In the genomic region with DNA sequence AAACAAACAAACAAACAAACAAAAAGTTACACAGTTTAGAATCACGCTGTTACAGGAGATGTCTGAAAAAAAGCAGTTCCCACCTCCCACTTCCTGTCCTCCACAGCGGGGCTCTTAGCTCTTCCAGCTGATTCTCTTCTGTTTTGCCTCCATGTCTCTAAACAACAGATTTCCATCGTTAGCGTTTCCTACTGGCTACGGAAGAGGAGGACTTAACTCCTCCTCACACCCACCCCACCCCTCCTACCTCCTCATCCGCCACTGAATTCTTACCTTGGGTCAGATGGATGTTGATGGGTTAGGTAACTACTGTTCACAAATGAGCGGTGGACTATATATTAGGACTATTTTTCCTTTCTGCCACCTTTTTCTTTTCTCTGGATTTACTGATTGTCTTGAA, we compare ENCODE assay signal across 11 cellular contexts. TPM values are rescaled to one million over a fixed set of nuclear protein-coding genes. Genes with fewer than 3 reads are reported as not detected.
A peak's percentile ranks its signal among the peaks of the same experiment; 100 is the strongest.
DNase-seq lines count a peak whose midpoint lies in the region; FAIRE-seq and TF ChIP-seq lines count a peak whose summit lies in the region.
"Had no signal": no experiment of that assay in that cellular context is flagged by ENCODE, and none has a peak within 500 bp of the region (broad histone marks: within the 10 kb centered on the region; RNA-seq: fewer than 3 reads in every experiment).

No MANE protein-coding gene starts in this region.

- H3K36me3 Mint-ChIP-seq in activated CD4-positive, alpha-beta T cell treated with anti-CD3 and anti-CD28 coated beads, Interleukin-2, amount 10 ng/mL, durations not matched to agents 7 days and 5 days (ENCODE audit: low read depth): peaks cover 2% of the 10 kb centered on the region
- peaks cover 2% of the 10 kb centered on the region for H3K36me3 Mint-ChIP-seq in neural progenitor cell

- H3K4me3 ChIP-seq in choroid plexus epithelial cell (ENCODE audit: low read depth, low read length) (peak overlapping the region; percentile 37), neural progenitor cell (peak overlapping the region; percentile 14)

- H3K27me3 ChIP-seq in neural progenitor cell: peaks cover 53% of the 10 kb centered on the region

- POLR2A ChIA-PET in activated CD4-positive, alpha-beta T cell treated with anti-CD3 and anti-CD28 coated beads, Interleukin-2, amount 10 ng/mL, durations not matched to agents 7 days and 5 days (lab: Charles Lee): no interaction called here

- H3K36me3 ChIP-seq in neural progenitor cell: no peaks in the 10 kb centered on the region

- H3K9me3 Mint-ChIP-seq in activated CD4-positive, alpha-beta T cell treated with anti-CD3 and anti-CD28 coated beads, Interleukin-2, amount 10 ng/mL, durations not matched to agents 7 days and 5 days: peaks cover under 1% of the 10 kb centered on the region
- peaks cover 2% of the 10 kb centered on the region for H3K9me3 Mint-ChIP-seq in neural progenitor cell
- H3K9me3 Mint-ChIP-seq: stimulated activated naive CD8-positive, alpha-beta T cell treated with anti-CD3 and anti-CD28 coated beads, Interleukin-15, Interleukin-2, amounts not matched to agents 100 ng/mL and 50 ng/mL, for 24 hours had no signal

- CTCF ChIA-PET in activated CD4-positive, alpha-beta T cell treated with anti-CD3 and anti-CD28 coated beads, Interleukin-2, amount 10 ng/mL, durations not matched to agents 7 days and 5 days (lab: Charles Lee): interaction anchor here (0.7 to 2.8 kb wide), 7 partner anchors 10 to 403 kb away, joined by 3 to 9 read pairs (median 4); no protein-coding TSS in a partner anchor

- H3K4me1 ChIP-seq in neural progenitor cell: peaks cover 6% of the 10 kb centered on the region

- H3K27me3 Mint-ChIP-seq in activated CD4-positive, alpha-beta T cell treated with anti-CD3 and anti-CD28 coated beads, Interleukin-2, amount 10 ng/mL, durations not matched to agents 7 days and 5 days: peaks cover 26% of the 10 kb centered on the region
- peaks cover 22% of the 10 kb centered on the region for H3K27me3 Mint-ChIP-seq in neural progenitor cell (ENCODE audit: insufficient read depth, low read depth)

- peak overlapping the region; percentile 97 for H2AFZ ChIP-seq in neural progenitor cell (replicated peaks)

- TF ChIP-seq CTCF in choroid plexus epithelial cell (conservative IDR thresholded peaks at IDR 0.05; ENCODE audit: low read depth, low read length): no peak
- no peak for TF ChIP-seq CTCF in neural progenitor cell (IDR thresholded peaks at IDR 0.05)

- peak overlapping the region; percentile 63 for H3K4me2 ChIP-seq in neural progenitor cell

- no peak overlapping the region for H3K27ac ChIP-seq in neural progenitor cell

- no peak overlapping the region for H3K27ac Mint-ChIP-seq in activated CD4-positive, alpha-beta T cell treated with anti-CD3 and anti-CD28 coated beads, Interleukin-2, amount 10 ng/mL, durations not matched to agents 7 days and 5 days
- H3K27ac Mint-ChIP-seq in neural progenitor cell: no peak overlapping the region
- H3K27ac Mint-ChIP-seq: CD14-positive monocyte; stimulated activated naive CD8-positive, alpha-beta T cell treated with anti-CD3 and anti-CD28 coated beads, Interleukin-15, Interleukin-2, amounts not matched to agents 100 ng/mL and 50 ng/mL, for 24 hours had no signal

- peaks cover 12% of the 10 kb centered on the region for H3F3A ChIP-seq in neural progenitor cell (ENCODE audit: low read depth)

- H3K9ac ChIP-seq in neural progenitor cell: no peak overlapping the region

- H4K20me1 ChIP-seq in neural progenitor cell (ENCODE audit: low read depth): no peaks in the 10 kb centered on the region

- no peaks in the 10 kb centered on the region for H3K79me2 ChIP-seq in neural progenitor cell (ENCODE audit: low read depth)

- no peak for FAIRE-seq in RCC 7860 (lab: Jason Lieb, UNC)
- FAIRE-seq: colon had no signal

- H3K4me1 Mint-ChIP-seq in activated CD4-positive, alpha-beta T cell treated with anti-CD3 and anti-CD28 coated beads, Interleukin-2, amount 10 ng/mL, durations not matched to agents 7 days and 5 days: peaks cover 19% of the 10 kb centered on the region
- peaks cover 9% of the 10 kb centered on the region for H3K4me1 Mint-ChIP-seq in neural progenitor cell

- H3K4me3 Mint-ChIP-seq in activated CD4-positive, alpha-beta T cell treated with anti-CD3 and anti-CD28 coated beads, Interleukin-2, amount 10 ng/mL, durations not matched to agents 7 days and 5 days: peak overlapping the region; percentile 25
- peak overlapping the region; percentile 44 for H3K4me3 Mint-ChIP-seq in neural progenitor cell
- H3K4me3 Mint-ChIP-seq: stimulated activated naive CD8-positive, alpha-beta T cell treated with anti-CD3 and anti-CD28 coated beads, Interleukin-15, Interleukin-2, amounts not matched to agents 100 ng/mL and 50 ng/mL, for 24 hours had no signal

- DNase-seq in activated CD4-positive, alpha-beta T cell treated with anti-CD3 and anti-CD28 coated beads, Interleukin-2, amount 10 ng/mL, durations not matched to agents 7 days and 5 days: no peak
- no peak for DNase-seq in activated CD4-positive, alpha-beta T cell treated with anti-CD3 and anti-CD28 coated beads, Interleukin-2, amount 50 U/mL, for 1 hour
- DNase-seq in HuH-7 (ENCODE audit: low spot score) (peak; percentile 50), choroid plexus epithelial cell (ENCODE audit: low read depth) (peak; percentile 40), neural progenitor cell (ENCODE audit: low spot score) (peak; percentile 34), epidermal melanocyte (ENCODE audit: insufficient read length, low spot score) (no peak), RCC 7860 (ENCODE audit: low spot score) (no peak), GOT3 (lab: John Stamatoyannopoulos, UW) (no peak)

- no peaks in the 10 kb centered on the region for H3K9me3 ChIP-seq in neural progenitor cell (ENCODE audit: low read depth)

RNA-seq across cellular contexts. Expression of a gene that starts 36.8 kb away (rescaled TPM):
- 10 to 100 TPM; 69.7 to 85.5 TPM for total RNA-seq in activated CD4-positive, alpha-beta T cell treated with anti-CD3 and anti-CD28 coated beads, Interleukin-2, amount 10 ng/mL, durations not matched to agents 7 days and 5 days
- 56.3 and 61.7 TPM in 2 replicates for total RNA-seq in neural progenitor cell (ENCODE audit: low replicate concordance)

RNA-seq across cellular contexts. Expression of a gene that starts 56.4 kb away (rescaled TPM):
- 1 to 10 TPM; 2.0 to 2.5 TPM for total RNA-seq in activated CD4-positive, alpha-beta T cell treated with anti-CD3 and anti-CD28 coated beads, Interleukin-2, amount 10 ng/mL, durations not matched to agents 7 days and 5 days
- 11.0 and 23.6 TPM in 2 replicates for total RNA-seq in neural progenitor cell (ENCODE audit: low replicate concordance)

Comparison
In these comparisons a context has a peak if more than half of its experiments do, and no peak if none do; other contexts are left out.
1. DNase-seq: peak in HuH-7 (single experiment), choroid plexus epithelial cell (single experiment) and neural progenitor cell (single experiment); none in activated CD4-positive, alpha-beta T cell treated with anti-CD3 and anti-CD28 coated beads, Interleukin-2, amount 10 ng/mL, durations not matched to agents 7 days and 5 days (single experiment), activated CD4-positive, alpha-beta T cell treated with anti-CD3 and anti-CD28 coated beads, Interleukin-2, amount 50 U/mL, for 1 hour (single experiment), epidermal melanocyte (single experiment), RCC 7860 (single experiment) and GOT3 (single experiment).